ENCODE assay signal across 9 cellular contexts in the genomic region with DNA sequence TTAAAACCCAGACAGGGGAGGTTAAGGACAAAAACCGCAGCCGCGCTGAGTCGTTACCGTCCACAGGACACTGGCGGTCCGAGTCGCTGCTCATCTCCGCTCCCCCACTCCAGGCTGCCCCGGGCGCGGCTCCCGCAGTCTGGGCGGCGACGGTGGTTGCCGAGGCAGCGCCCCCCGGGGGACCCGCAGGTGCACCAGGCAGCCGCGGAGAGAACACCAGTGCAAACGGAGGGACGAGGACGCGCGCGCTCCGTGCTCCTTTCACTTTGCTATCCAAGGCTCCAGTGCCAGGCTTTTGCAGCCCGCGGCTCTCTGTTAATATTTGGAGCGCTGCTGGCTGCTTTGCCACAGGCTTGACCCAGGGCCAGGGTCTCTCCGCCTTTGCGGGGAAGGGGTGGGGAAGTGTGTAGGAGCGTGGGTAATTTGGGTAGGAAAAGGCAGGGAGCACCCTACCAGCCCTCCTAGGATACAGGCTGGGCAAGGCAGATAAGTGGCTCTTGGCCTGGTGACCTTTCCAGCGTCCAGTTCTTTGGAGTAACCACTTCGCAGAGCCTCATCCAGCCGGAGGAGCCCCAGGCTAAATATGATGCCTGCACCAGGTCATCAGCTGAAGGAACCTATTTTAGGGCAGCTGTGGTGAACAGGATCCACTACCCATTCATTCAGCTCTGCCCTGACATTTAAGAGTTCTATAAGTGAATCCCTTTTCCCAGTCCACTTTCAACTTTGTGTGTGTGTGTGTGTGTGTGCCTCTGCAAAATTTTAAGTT. TPM values are rescaled to one million over a fixed set of nuclear protein-coding genes. Genes with fewer than 3 reads are reported as not detected.
DNase-seq lines count a peak whose midpoint lies in the region; ATAC-seq and TF ChIP-seq lines count a peak whose summit lies in the region.
"Had no signal": no experiment of that assay in that cellular context is flagged by ENCODE, and none has a peak within 500 bp of the region (broad histone marks: within the 10 kb centered on the region; RNA-seq: fewer than 3 reads in every experiment).

A gene with protein sequence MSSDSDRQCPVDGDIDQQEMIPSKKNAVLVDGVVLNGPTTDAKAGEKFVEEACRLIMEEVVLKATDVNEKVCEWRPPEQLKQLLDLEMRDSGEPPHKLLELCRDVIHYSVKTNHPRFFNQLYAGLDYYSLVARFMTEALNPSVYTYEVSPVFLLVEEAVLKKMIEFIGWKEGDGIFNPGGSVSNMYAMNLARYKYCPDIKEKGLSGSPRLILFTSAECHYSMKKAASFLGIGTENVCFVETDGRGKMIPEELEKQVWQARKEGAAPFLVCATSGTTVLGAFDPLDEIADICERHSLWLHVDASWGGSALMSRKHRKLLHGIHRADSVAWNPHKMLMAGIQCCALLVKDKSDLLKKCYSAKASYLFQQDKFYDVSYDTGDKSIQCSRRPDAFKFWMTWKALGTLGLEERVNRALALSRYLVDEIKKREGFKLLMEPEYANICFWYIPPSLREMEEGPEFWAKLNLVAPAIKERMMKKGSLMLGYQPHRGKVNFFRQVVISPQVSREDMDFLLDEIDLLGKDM (minus strand): TSS at position 141 of the 769 bp plus-strand sequence. CDS start 47 bp downstream, at position 94.

- peak; percentile 39 for DNase-seq in ELR (ENCODE audit: low read depth)
- DNase-seq in NCI-H345 (lab: John Stamatoyannopoulos, UW): peak; percentile 72
- peak; percentile 1 for DNase-seq in astrocyte of the cerebellum (ENCODE audit: low read depth)
- DNase-seq in smooth muscle cell (lab: John Stamatoyannopoulos, UW; ENCODE audit: unreplicated experiment): peak; percentile 3

- H3K9me3 ChIP-seq in iPS-20b (ENCODE audit: insufficient read depth, low read depth, low read length): no peaks in the 10 kb centered on the region
- no peaks in the 10 kb centered on the region for H3K9me3 ChIP-seq in smooth muscle cell (replicated peaks; ENCODE audit: low read depth)

- ATAC-seq in GM18861 (IDR thresholded peaks at IDR 0.05; ENCODE audit: unreplicated experiment) (no peak), GM18502 (IDR thresholded peaks at IDR 0.05; ENCODE audit: poor library complexity, unreplicated experiment) (no peak), esophagus mucosa (no peak)

- H3K36me3 ChIP-seq in iPS-20b (ENCODE audit: insufficient read depth, low read depth, low read length) (no peaks in the 10 kb centered on the region), smooth muscle cell (ENCODE audit: low read depth) (no peaks in the 10 kb centered on the region)

- H3F3A ChIP-seq in smooth muscle cell (ENCODE audit: low read depth): no peaks in the 10 kb centered on the region

- no peaks in the 10 kb centered on the region for H4K20me1 ChIP-seq in smooth muscle cell (ENCODE audit: low read depth)

- H3K9ac ChIP-seq in iPS-20b (ENCODE audit: low read depth, low read length) (no peak within 1 kb of the TSS; the same call in 1 of the 2 replicates), smooth muscle cell (ENCODE audit: low read depth) (no peak within 1 kb of the TSS)

- 7% methylated on average over 37 of the region's 38 CpGs for WGBS in smooth muscle cell (ENCODE audit: low lambda C conversion rate)

- H3K4me2 ChIP-seq in smooth muscle cell: peak within 1 kb of the TSS; percentile 90

- peak within 1 kb of the TSS; percentile 45 for H2AFZ ChIP-seq in smooth muscle cell (ENCODE audit: low read depth)

- H3K27ac ChIP-seq in iPS-20b (ENCODE audit: low read length): no peak within 1 kb of the TSS
- H3K27ac ChIP-seq in smooth muscle cell (ENCODE audit: low read depth): no peak within 1 kb of the TSS

- H3K79me2 ChIP-seq in smooth muscle cell (ENCODE audit: low read depth): no peaks in the 10 kb centered on the region

- H3K27me3 ChIP-seq in iPS-20b (ENCODE audit: insufficient read depth, low read length): peaks cover 31% of the 10 kb centered on the region
- peaks cover 50% of the 10 kb centered on the region for H3K27me3 ChIP-seq in smooth muscle cell (ENCODE audit: low read depth)

- TF ChIP-seq CTCF in astrocyte of the cerebellum (IDR thresholded peaks at IDR 0.05; ENCODE audit: low read depth, low read length, missing control alignments): no peak
- no peak for TF ChIP-seq CTCF in smooth muscle cell (IDR thresholded peaks at IDR 0.05; ENCODE audit: borderline replicate concordance, insufficient read depth, poor library complexity, severe bottlenecking)

- in situ Hi-C loops in astrocyte of the cerebellum (cut with HindIII; ENCODE audit: low sequenced_read_pairs): no loop called here

- H3K4me3 ChIP-seq in astrocyte of the cerebellum (ENCODE audit: low read depth, low read length) (peak within 1 kb of the TSS; percentile 55), iPS-20b (ENCODE audit: low read length) (peak within 1 kb of the TSS; percentile 70), smooth muscle cell (peak within 1 kb of the TSS; percentile 70)

- H3K4me1 ChIP-seq in iPS-20b (ENCODE audit: insufficient read depth, low read length) (peaks cover 29% of the 10 kb centered on the region), smooth muscle cell (ENCODE audit: low read depth) (peaks cover 6% of the 10 kb centered on the region)

RNA-seq across cellular contexts. Expression of the gene that starts here (rescaled TPM):
- total RNA-seq in smooth muscle cell: not detected in 2 replicates
- polyA plus RNA-seq in smooth muscle cell: not detected in 2 replicates
- not detected for total RNA-seq in esophagus mucosa
- total RNA-seq: NCI-H460 had no signal

Comparison
In these comparisons a context has a peak if more than half of its experiments do, and no peak if none do; other contexts are left out.
1. Peak in DNase-seq, H3K4me3 ChIP-seq and H3K4me2 ChIP-seq in smooth muscle cell; RNA of the gene not detected or under 1 TPM.
2. DNase-seq: peak in every context shown above with its lines; median percentile 72 in NCI-H345; 39 in ELR; 3 in smooth muscle cell; 1 in astrocyte of the cerebellum.